Comparison of ENCODE assay signal across 1 cellular context in the genomic region with DNA sequence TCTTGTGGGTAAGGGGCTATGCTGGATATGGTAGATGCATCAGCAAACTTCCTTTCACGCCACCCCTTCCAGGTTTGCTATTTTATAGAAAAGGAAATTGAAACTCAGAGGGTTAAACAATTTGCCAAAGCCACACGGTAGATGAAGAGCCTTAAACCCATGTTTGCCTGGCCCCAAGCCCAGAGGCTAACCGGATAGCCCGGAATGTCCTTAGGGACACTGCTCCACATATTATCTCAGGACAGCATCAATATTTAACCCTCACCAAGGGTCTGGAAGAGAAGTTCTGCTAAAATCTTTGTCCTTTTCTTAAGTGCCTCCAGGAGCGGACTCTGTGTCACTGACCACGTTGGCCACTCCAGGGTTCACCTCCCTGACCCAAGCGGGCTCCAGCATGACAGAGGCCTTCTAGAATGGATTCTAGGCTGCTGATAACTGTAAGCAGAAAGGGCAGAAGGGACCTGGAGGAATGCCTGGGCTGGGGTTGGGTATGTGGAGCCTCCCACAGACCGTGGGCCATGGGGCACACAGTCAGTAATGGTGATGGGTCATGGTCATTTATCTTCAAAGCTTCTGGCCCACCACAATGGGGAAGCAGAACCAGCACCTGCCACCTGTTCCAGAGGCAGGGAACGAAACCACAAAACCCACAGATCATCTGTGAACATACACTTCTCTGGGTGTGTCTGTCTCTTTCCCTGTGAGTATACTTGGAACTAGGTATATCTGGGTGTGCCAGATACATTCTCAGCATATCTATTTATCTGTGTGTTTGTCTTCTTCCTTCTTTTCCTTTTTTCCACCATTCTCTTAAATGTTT.
A peak's percentile ranks its signal among the peaks of the same experiment; 100 is the strongest.
TF ChIP-seq lines count a peak whose summit lies in the region.

No MANE protein-coding gene starts in this region.

TF ChIP-seq in K562, 482 proteins besides CTCF, POLR2A, EP300 and RAD21 (continued from another document and continues in another):
- TF ChIP-seq MGA (IDR thresholded peaks at IDR 0.05): no peak
- TF ChIP-seq YBX1 (IDR thresholded peaks at IDR 0.05): no peak
- TF ChIP-seq HNRNPH1 (optimal IDR thresholded peaks at IDR 0.05; ENCODE audit: low read depth, low read length): no peak
- no peak for TF ChIP-seq MCM2 (IDR thresholded peaks at IDR 0.05; ENCODE audit: low read depth)
- TF ChIP-seq ZFP91 (CRISPR knock-in tag; IDR thresholded peaks at IDR 0.05): no peak
- TF ChIP-seq, protein P1, sequence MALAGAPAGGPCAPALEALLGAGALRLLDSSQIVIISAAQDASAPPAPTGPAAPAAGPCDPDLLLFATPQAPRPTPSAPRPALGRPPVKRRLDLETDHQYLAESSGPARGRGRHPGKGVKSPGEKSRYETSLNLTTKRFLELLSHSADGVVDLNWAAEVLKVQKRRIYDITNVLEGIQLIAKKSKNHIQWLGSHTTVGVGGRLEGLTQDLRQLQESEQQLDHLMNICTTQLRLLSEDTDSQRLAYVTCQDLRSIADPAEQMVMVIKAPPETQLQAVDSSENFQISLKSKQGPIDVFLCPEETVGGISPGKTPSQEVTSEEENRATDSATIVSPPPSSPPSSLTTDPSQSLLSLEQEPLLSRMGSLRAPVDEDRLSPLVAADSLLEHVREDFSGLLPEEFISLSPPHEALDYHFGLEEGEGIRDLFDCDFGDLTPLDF (CRISPR knock-in tag; IDR thresholded peaks at IDR 0.05): no peak
- TF ChIP-seq RNF2 (IDR thresholded peaks at IDR 0.05): no peak
- TF ChIP-seq, protein P2, sequence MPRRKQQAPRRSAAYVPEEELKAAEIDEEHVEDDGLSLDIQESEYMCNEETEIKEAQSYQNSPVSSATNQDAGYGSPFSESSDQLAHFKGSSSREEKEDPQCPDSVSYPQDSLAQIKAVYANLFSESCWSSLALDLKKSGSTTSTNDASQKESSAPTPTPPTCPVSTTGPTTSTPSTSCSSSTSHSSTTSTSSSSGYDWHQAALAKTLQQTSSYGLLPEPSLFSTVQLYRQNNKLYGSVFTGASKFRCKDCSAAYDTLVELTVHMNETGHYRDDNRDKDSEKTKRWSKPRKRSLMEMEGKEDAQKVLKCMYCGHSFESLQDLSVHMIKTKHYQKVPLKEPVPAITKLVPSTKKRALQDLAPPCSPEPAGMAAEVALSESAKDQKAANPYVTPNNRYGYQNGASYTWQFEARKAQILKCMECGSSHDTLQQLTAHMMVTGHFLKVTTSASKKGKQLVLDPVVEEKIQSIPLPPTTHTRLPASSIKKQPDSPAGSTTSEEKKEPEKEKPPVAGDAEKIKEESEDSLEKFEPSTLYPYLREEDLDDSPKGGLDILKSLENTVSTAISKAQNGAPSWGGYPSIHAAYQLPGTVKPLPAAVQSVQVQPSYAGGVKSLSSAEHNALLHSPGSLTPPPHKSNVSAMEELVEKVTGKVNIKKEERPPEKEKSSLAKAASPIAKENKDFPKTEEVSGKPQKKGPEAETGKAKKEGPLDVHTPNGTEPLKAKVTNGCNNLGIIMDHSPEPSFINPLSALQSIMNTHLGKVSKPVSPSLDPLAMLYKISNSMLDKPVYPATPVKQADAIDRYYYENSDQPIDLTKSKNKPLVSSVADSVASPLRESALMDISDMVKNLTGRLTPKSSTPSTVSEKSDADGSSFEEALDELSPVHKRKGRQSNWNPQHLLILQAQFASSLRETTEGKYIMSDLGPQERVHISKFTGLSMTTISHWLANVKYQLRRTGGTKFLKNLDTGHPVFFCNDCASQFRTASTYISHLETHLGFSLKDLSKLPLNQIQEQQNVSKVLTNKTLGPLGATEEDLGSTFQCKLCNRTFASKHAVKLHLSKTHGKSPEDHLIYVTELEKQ (CRISPR knock-in tag; IDR thresholded peaks at IDR 0.05): no peak
- no peak for TF ChIP-seq REST (CRISPR knock-in tag; IDR thresholded peaks at IDR 0.05; ENCODE audit: low read depth)
- TF ChIP-seq, protein P3, sequence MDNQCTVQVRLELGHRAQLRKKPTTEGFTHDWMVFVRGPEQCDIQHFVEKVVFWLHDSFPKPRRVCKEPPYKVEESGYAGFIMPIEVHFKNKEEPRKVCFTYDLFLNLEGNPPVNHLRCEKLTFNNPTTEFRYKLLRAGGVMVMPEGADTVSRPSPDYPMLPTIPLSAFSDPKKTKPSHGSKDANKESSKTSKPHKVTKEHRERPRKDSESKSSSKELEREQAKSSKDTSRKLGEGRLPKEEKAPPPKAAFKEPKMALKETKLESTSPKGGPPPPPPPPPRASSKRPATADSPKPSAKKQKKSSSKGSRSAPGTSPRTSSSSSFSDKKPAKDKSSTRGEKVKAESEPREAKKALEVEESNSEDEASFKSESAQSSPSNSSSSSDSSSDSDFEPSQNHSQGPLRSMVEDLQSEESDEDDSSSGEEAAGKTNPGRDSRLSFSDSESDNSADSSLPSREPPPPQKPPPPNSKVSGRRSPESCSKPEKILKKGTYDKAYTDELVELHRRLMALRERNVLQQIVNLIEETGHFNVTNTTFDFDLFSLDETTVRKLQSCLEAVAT (IDR thresholded peaks at IDR 0.05): peak in 1 of 2 experiments; percentile 99; a peak in 2 of 4 replicates
- TF ChIP-seq ZSCAN32 (CRISPR knock-in tag; IDR thresholded peaks at IDR 0.05): no peak
- TF ChIP-seq, protein P4, sequence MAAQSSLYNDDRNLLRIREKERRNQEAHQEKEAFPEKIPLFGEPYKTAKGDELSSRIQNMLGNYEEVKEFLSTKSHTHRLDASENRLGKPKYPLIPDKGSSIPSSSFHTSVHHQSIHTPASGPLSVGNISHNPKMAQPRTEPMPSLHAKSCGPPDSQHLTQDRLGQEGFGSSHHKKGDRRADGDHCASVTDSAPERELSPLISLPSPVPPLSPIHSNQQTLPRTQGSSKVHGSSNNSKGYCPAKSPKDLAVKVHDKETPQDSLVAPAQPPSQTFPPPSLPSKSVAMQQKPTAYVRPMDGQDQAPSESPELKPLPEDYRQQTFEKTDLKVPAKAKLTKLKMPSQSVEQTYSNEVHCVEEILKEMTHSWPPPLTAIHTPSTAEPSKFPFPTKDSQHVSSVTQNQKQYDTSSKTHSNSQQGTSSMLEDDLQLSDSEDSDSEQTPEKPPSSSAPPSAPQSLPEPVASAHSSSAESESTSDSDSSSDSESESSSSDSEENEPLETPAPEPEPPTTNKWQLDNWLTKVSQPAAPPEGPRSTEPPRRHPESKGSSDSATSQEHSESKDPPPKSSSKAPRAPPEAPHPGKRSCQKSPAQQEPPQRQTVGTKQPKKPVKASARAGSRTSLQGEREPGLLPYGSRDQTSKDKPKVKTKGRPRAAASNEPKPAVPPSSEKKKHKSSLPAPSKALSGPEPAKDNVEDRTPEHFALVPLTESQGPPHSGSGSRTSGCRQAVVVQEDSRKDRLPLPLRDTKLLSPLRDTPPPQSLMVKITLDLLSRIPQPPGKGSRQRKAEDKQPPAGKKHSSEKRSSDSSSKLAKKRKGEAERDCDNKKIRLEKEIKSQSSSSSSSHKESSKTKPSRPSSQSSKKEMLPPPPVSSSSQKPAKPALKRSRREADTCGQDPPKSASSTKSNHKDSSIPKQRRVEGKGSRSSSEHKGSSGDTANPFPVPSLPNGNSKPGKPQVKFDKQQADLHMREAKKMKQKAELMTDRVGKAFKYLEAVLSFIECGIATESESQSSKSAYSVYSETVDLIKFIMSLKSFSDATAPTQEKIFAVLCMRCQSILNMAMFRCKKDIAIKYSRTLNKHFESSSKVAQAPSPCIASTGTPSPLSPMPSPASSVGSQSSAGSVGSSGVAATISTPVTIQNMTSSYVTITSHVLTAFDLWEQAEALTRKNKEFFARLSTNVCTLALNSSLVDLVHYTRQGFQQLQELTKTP (IDR thresholded peaks at IDR 0.05; ENCODE audit: low read depth in 1 of 2, partially characterized antibody in 2 of 2): peak in 1 of 2 experiments; percentile 38
- no peak for TF ChIP-seq PPARD (CRISPR knock-in tag; IDR thresholded peaks at IDR 0.05)
